In the genomic region with DNA sequence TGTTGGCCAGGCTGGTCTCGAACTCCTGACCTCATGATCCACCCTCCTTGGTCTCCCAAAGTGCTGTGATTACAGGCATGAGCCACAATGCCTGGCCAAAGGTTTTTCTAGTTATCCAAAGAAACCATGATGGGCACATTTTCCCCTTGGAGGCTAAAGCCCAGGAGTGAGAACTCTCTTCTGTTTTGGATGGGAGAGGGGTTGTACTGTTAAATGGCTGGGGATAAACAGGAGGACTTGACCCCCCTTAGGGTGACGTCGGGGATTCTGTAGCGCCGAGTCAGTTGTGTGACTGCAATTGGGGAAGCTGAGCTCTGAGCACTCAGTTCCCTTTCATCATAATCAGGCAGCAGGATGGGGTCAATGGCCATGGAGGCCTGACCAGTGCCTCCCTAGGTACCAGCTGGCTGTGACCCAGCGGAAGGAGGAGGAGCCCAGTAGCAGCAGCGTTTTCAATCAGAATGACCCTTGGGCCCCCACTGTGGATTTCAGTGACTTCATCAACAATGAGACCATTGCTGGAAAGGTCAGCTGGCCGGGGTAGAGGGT, we compare ENCODE assay signal across 19 cellular contexts. TPM values are rescaled to one million over a fixed set of nuclear protein-coding genes. Genes with fewer than 3 reads are reported as not detected.
"Had no signal": no experiment of that assay in that cellular context is flagged by ENCODE, and none has a peak within 500 bp of the region (broad histone marks: within the 10 kb centered on the region; RNA-seq: fewer than 3 reads in every experiment).

No MANE protein-coding gene starts in this region.

- H3K27ac Mint-ChIP-seq: activated naive CD8-positive, alpha-beta T cell treated with anti-CD3 and anti-CD28 coated beads, Interleukin-2, amount 50 U/mL, for 24 hours; activated T-helper 17 cell treated with anti-CD3 and anti-CD28 coated beads, Interleukin-2, amount 50 U/mL, for 72 hours; effector memory CD8-positive, alpha-beta T cell; memory B cell; nephron; stimulated activated effector memory CD8-positive, alpha-beta T cell treated with anti-CD3 and anti-CD28 coated beads, Interleukin-12 subunit alpha, Interleukin-12 subunit beta, amount 100 ng/mL, for 72 hours had no signal

- H3K36me3 Mint-ChIP-seq: memory B cell; stimulated activated effector memory CD8-positive, alpha-beta T cell treated with anti-CD3 and anti-CD28 coated beads, Interleukin-12 subunit alpha, Interleukin-12 subunit beta, amount 100 ng/mL, for 72 hours had no signal

- ATAC-seq: activated naive CD8-positive, alpha-beta T cell treated with anti-CD3 and anti-CD28 coated beads, Interleukin-2, amount 50 U/mL, for 24 hours; activated T-helper 17 cell treated with anti-CD3 and anti-CD28 coated beads, Interleukin-2, amount 50 U/mL, for 72 hours; effector memory CD8-positive, alpha-beta T cell; heart left ventricle; stimulated activated effector memory CD8-positive, alpha-beta T cell treated with anti-CD3 and anti-CD28 coated beads, Interleukin-12 subunit alpha, Interleukin-12 subunit beta, amount 100 ng/mL, for 72 hours had no signal

- H3K36me3 ChIP-seq: breast epithelium, heart left ventricle, prostate gland, tibial nerve had no signal

- H3K9me3 ChIP-seq: ascending aorta, breast epithelium, heart left ventricle, prostate gland, tibial nerve had no signal

- H3K9me3 Mint-ChIP-seq: activated naive CD8-positive, alpha-beta T cell treated with anti-CD3 and anti-CD28 coated beads, Interleukin-2, amount 50 U/mL, for 24 hours; activated T-helper 17 cell treated with anti-CD3 and anti-CD28 coated beads, Interleukin-2, amount 50 U/mL, for 72 hours; effector memory CD8-positive, alpha-beta T cell; memory B cell; nephron; stimulated activated effector memory CD8-positive, alpha-beta T cell treated with anti-CD3 and anti-CD28 coated beads, Interleukin-12 subunit alpha, Interleukin-12 subunit beta, amount 100 ng/mL, for 72 hours had no signal

- H3K27me3 ChIP-seq: ascending aorta, breast epithelium, tibial nerve had no signal

- DNase-seq: activated CD4-positive, CD25-positive, alpha-beta regulatory T cell treated with anti-CD3 and anti-CD28 coated beads, Interleukin-2, amount 50 U/mL, for 72 hours; activated naive CD4-positive, alpha-beta T cell treated with Interleukin-2 at 50 U/mL for 16 hours; activated naive CD8-positive, alpha-beta T cell treated with anti-CD3 and anti-CD28 coated beads, Interleukin-2, amount 50 U/mL, for 24 hours; activated T-cell treated with anti-CD3 and anti-CD28 coated beads for 4 hours; cerebellar nuclear complex; dermis blood vessel endothelial cell; effector memory CD8-positive, alpha-beta T cell had no signal

- H3K4me3 Mint-ChIP-seq: activated naive CD8-positive, alpha-beta T cell treated with anti-CD3 and anti-CD28 coated beads, Interleukin-2, amount 50 U/mL, for 24 hours; activated T-helper 17 cell treated with anti-CD3 and anti-CD28 coated beads, Interleukin-2, amount 50 U/mL, for 72 hours; effector memory CD8-positive, alpha-beta T cell; memory B cell; nephron; stimulated activated effector memory CD8-positive, alpha-beta T cell treated with anti-CD3 and anti-CD28 coated beads, Interleukin-12 subunit alpha, Interleukin-12 subunit beta, amount 100 ng/mL, for 72 hours had no signal

- H3K27ac ChIP-seq: breast epithelium, prostate gland, tibial nerve had no signal

- H3K4me1 Mint-ChIP-seq: activated T-helper 17 cell treated with anti-CD3 and anti-CD28 coated beads, Interleukin-2, amount 50 U/mL, for 72 hours; memory B cell had no signal

- H3K4me1 ChIP-seq: breast epithelium, prostate gland had no signal

- H3K4me3 ChIP-seq: prostate gland had no signal

RNA-seq across cellular contexts. Expression of gene AOC2, which starts 10.7 kb away (rescaled TPM):
- total RNA-seq: ascending aorta had no signal

RNA-seq across cellular contexts. Expression of gene G6PC1, which starts 45.5 kb away (rescaled TPM):
- total RNA-seq: activated CD8-positive, alpha-beta memory T cell treated with anti-CD3 and anti-CD28 coated beads for 36 hours; activated T-helper 17 cell treated with anti-CD3 and anti-CD28 coated beads, Interleukin-2, amount 50 U/mL, for 72 hours; ascending aorta; breast epithelium; dermis blood vessel endothelial cell; frontal cortex; heart left ventricle; omental fat pad; prostate gland; tibial nerve had no signal
